17 cellular contexts compared by ENCODE assay signal in genomic region chr21:46503922-46504539, GRCh38. TPM values are rescaled to one million over a fixed set of nuclear protein-coding genes. Genes with fewer than 3 reads are reported as not detected.
DNase-seq lines count a peak whose midpoint lies in the region; ATAC-seq, FAIRE-seq and TF ChIP-seq lines count a peak whose summit lies in the region.
"Had no signal": no experiment of that assay in that cellular context is flagged by ENCODE, and none has a peak within 500 bp of the region (broad histone marks: within the 10 kb centered on the region; RNA-seq: fewer than 3 reads in every experiment).

No MANE protein-coding gene starts in this region.

- H2AK5ac ChIP-seq in mesenchymal stem cell (ENCODE audit: low read length, severe bottlenecking), result no peak overlapping the region

- H2BK12ac ChIP-seq in mesenchymal stem cell (ENCODE audit: low read length in 2 of 2), result no peak overlapping the region

- peak; percentile 69 for ATAC-seq in GM19351 (IDR thresholded peaks at IDR 0.05; ENCODE audit: unreplicated experiment)

- no peak overlapping the region for H3K18ac ChIP-seq in mesenchymal stem cell (ENCODE audit: low read depth in 1 of 2, low read length in 2 of 2)

- no peak for FAIRE-seq in RCC 7860 (lab: Jason Lieb, UNC)

- DNase-seq in NCI-H82 (lab: John Stamatoyannopoulos, UW) (peak; percentile 22), NCI-H82 treated with DMSO at 0.1 percent for 48 hours (lab: John Stamatoyannopoulos, UW; ENCODE audit: unreplicated experiment) (no peak), HL-60 (ENCODE audit: low read depth in 1 of 2, low spot score in 1 of 2) (no peak), mesenchymal stem cell (no peak), RCC 7860 (ENCODE audit: low spot score) (no peak), DMS53 (lab: John Stamatoyannopoulos, UW) (no peak), NCI-H1105 (lab: John Stamatoyannopoulos, UW) (no peak)
- DNase-seq: activated naive CD8-positive, alpha-beta T cell treated with anti-CD3 and anti-CD28 coated beads, Interleukin-2, amount 50 U/mL, for 24 hours; esophagus squamous epithelium; NCI-H1092 treated with DMSO at 0.1 percent for 48 hours; NCI-H510A; ovary; transverse colon had no signal

- H3K27me3 ChIP-seq in HL-60 (ENCODE audit: insufficient read depth, poor library complexity, severe bottlenecking) (no peaks in the 10 kb centered on the region), mesenchymal stem cell (ENCODE audit: control insufficient read depth in 1 of 2, insufficient read depth in 1 of 2, low read length in 2 of 2) (no peaks in the 10 kb centered on the region)
- H3K27me3 ChIP-seq: esophagus squamous epithelium, ovary, transverse colon had no signal

- H3K9ac ChIP-seq in mesenchymal stem cell (ENCODE audit: low read length), result no peak overlapping the region

- H3K27ac ChIP-seq in HL-60 (replicated peaks), result peak overlapping the region; percentile 25; the same call in 1 of the 2 replicates
- no peak overlapping the region for H3K27ac ChIP-seq in mesenchymal stem cell (ENCODE audit: low read length, poor library complexity, severe bottlenecking)
- H3K27ac ChIP-seq: 22Rv1, coronary artery, esophagus squamous epithelium, ovary, RWPE1, transverse colon had no signal

- no peak overlapping the region for H2BK120ac ChIP-seq in mesenchymal stem cell (ENCODE audit: low read depth, low read length)

- H3K23ac ChIP-seq in mesenchymal stem cell (ENCODE audit: low read length in 2 of 2), result no peak overlapping the region

- H2BK5ac ChIP-seq in mesenchymal stem cell (ENCODE audit: low read depth, low read length, poor library complexity, severe bottlenecking), result no peak overlapping the region

- no peak overlapping the region for H2BK15ac ChIP-seq in mesenchymal stem cell (ENCODE audit: low read depth, poor library complexity, severe bottlenecking)

- H3K4me3 ChIP-seq in HL-60 (replicated peaks; ENCODE audit: insufficient read depth, low read length) (no peak overlapping the region), mesenchymal stem cell (ENCODE audit: insufficient read depth in 1 of 2, low read depth in 1 of 2, low read length in 2 of 2) (no peak overlapping the region)
- H3K4me3 ChIP-seq: coronary artery, esophagus squamous epithelium, ovary, transverse colon had no signal

- TF ChIP-seq CTCF in HL-60 (IDR thresholded peaks at IDR 0.05; ENCODE audit: insufficient read depth, low read length), result no peak

- H4K91ac ChIP-seq in mesenchymal stem cell (ENCODE audit: low read length), result no peak overlapping the region

- peak overlapping the region; percentile 6 for H4K8ac ChIP-seq in mesenchymal stem cell (ENCODE audit: low read length)

- H3K9me3 ChIP-seq in mesenchymal stem cell (ENCODE audit: control insufficient read depth, low read length), result no peaks in the 10 kb centered on the region
- H3K9me3 ChIP-seq: esophagus squamous epithelium, ovary, transverse colon had no signal

- H3K79me1 ChIP-seq in mesenchymal stem cell (replicated peaks; ENCODE audit: low read length, poor library complexity, severe bottlenecking), result peaks cover 9% of the 10 kb centered on the region

- H3K4me2 ChIP-seq in mesenchymal stem cell (ENCODE audit: low read length, poor library complexity, severe bottlenecking), result no peak overlapping the region

- H3K4ac ChIP-seq in mesenchymal stem cell (ENCODE audit: low read depth in 1 of 2, low read length in 2 of 2), result no peak overlapping the region

- peaks cover 22 to 54% of the 10 kb centered on the region in 2 experiments for H3K36me3 ChIP-seq in mesenchymal stem cell (ENCODE audit: control insufficient read depth in 1 of 2, insufficient read depth in 2 of 2, low read depth in 1 of 2, low read length in 2 of 2)
- H3K36me3 ChIP-seq: ovary had no signal

- no peak overlapping the region for H2AFZ ChIP-seq in mesenchymal stem cell (ENCODE audit: low read depth, low read length)

- H3K4me1 ChIP-seq in mesenchymal stem cell (ENCODE audit: control insufficient read depth, insufficient read depth, low read depth, low read length), result peaks cover 9% of the 10 kb centered on the region

- WGBS in mesenchymal stem cell, result 99% methylated on average over 12 of the region's 12 CpGs

- no peak overlapping the region for H3K14ac ChIP-seq in mesenchymal stem cell (ENCODE audit: low read length in 2 of 2)

RNA-seq across cellular contexts. Expression of gene DIP2A, which starts 45.3 kb away (rescaled TPM):
- polyA plus RNA-seq in mesenchymal stem cell (2013, experiment 1 of 2), result 14.2 TPM
- 13.3 TPM for polyA plus RNA-seq in mesenchymal stem cell (2013, experiment 2 of 2)
